Comparison of ENCODE assay signal across 20 cellular contexts in genomic region chr1:85957760-85958159, GRCh38.
"Had no signal": no experiment of that assay in that cellular context is flagged by ENCODE, and none has a peak within 500 bp of the region (broad histone marks: within the 10 kb centered on the region; RNA-seq: fewer than 3 reads in every experiment).

No MANE protein-coding gene starts in this region.

- H3K27me3 Mint-ChIP-seq: activated CD4-positive, alpha-beta memory T cell treated with anti-CD3 and anti-CD28 coated beads, Interleukin-2, amount 10 ng/mL, durations not matched to agents 7 days and 5 days; activated CD4-positive, alpha-beta T cell treated with anti-CD3 and anti-CD28 coated beads, Interleukin-2, amount 10 ng/mL, durations not matched to agents 24 days and 14 days; activated naive CD4-positive, alpha-beta T cell treated with anti-CD3 and anti-CD28 coated beads, Interleukin-2, amount 50 U/mL, for 24 hours; activated naive CD8-positive, alpha-beta T cell treated with anti-CD3 and anti-CD28 coated beads, Interleukin-2, amount 50 U/mL, for 24 hours; progenitor cell of endocrine pancreas; stimulated activated naive CD8-positive, alpha-beta T cell treated with anti-CD3 and anti-CD28 coated beads, Interleukin-15, Interleukin-2, amounts not matched to agents 100 ng/mL and 50 ng/mL, for 24 hours had no signal

- H3K4me3 Mint-ChIP-seq: activated CD4-positive, alpha-beta memory T cell treated with anti-CD3 and anti-CD28 coated beads, Interleukin-2, amount 10 ng/mL, durations not matched to agents 7 days and 5 days; activated CD4-positive, alpha-beta T cell treated with anti-CD3 and anti-CD28 coated beads, Interleukin-2, amount 10 ng/mL, durations not matched to agents 24 days and 14 days; activated naive CD4-positive, alpha-beta T cell treated with anti-CD3 and anti-CD28 coated beads, Interleukin-2, amount 50 U/mL, for 24 hours; activated naive CD8-positive, alpha-beta T cell treated with anti-CD3 and anti-CD28 coated beads, Interleukin-2, amount 50 U/mL, for 24 hours; activated T-cell treated with anti-CD3 and anti-CD28 coated beads, Interleukin-2, amount 50 U/mL, for 4 hours; nephron progenitor cell; stimulated activated naive CD8-positive, alpha-beta T cell treated with anti-CD3 and anti-CD28 coated beads, Interleukin-15, Interleukin-2, amounts not matched to agents 100 ng/mL and 50 ng/mL, for 24 hours had no signal

- H3K9me3 Mint-ChIP-seq: activated CD4-positive, alpha-beta memory T cell treated with anti-CD3 and anti-CD28 coated beads, Interleukin-2, amount 10 ng/mL, durations not matched to agents 7 days and 5 days; activated CD4-positive, alpha-beta T cell treated with anti-CD3 and anti-CD28 coated beads, Interleukin-2, amount 10 ng/mL, durations not matched to agents 24 days and 14 days; activated naive CD4-positive, alpha-beta T cell treated with anti-CD3 and anti-CD28 coated beads, Interleukin-2, amount 50 U/mL, for 24 hours; activated naive CD8-positive, alpha-beta T cell treated with anti-CD3 and anti-CD28 coated beads, Interleukin-2, amount 50 U/mL, for 24 hours; activated T-helper 2 cell treated with anti-CD3 and anti-CD28 coated beads, Interferon-gamma antibody, Interleukin-2, Interleukin-4, amounts not matched to agents 10 μg/mL and 5 μg/mL and 100 μg/mL, durations not matched to agents 14 hours and 24 hours and 36 hours; nephron progenitor cell had no signal

- DNase-seq: activated CD4-positive, alpha-beta memory T cell treated with anti-CD3 and anti-CD28 coated beads, Interleukin-2, amount 10 ng/mL, durations not matched to agents 7 days and 5 days; activated CD4-positive, alpha-beta T cell treated with anti-CD3 and anti-CD28 coated beads, Interleukin-2, amount 10 ng/mL, durations not matched to agents 24 days and 14 days; activated CD4-positive, CD25-positive, alpha-beta regulatory T cell treated with anti-CD3 and anti-CD28 coated beads, Interleukin-2, amount 50 U/mL, for 72 hours; activated naive CD8-positive, alpha-beta T cell treated with anti-CD3 and anti-CD28 coated beads, Interleukin-2, amount 50 U/mL, for 24 hours; activated T-cell treated with anti-CD3 and anti-CD28 coated beads, Interleukin-2, amount 50 U/mL, for 4 hours; amygdala; central memory CD4-positive, alpha-beta T cell; left colon; mammary epithelial cell; nephron progenitor cell; ovary; stimulated activated CD4-positive, alpha-beta T cell treated with anti-CD3 and anti-CD28 coated beads, Interleukin-12 subunit alpha, Interleukin-12 subunit beta, amount 100 ng/mL, for 4 hours; stimulated activated CD4-positive, alpha-beta T cell treated with anti-CD3 and anti-CD28 coated beads, Interleukin-4, amount 100 ng/mL, for 1 hour; trophoblast cell had no signal

- H3K36me3 Mint-ChIP-seq: activated naive CD4-positive, alpha-beta T cell treated with anti-CD3 and anti-CD28 coated beads, Interleukin-2, amount 50 U/mL, for 24 hours had no signal

- ATAC-seq: activated naive CD8-positive, alpha-beta T cell treated with anti-CD3 and anti-CD28 coated beads, Interleukin-2, amount 50 U/mL, for 24 hours; activated T-cell treated with anti-CD3 and anti-CD28 coated beads, Interleukin-2, amount 50 U/mL, for 4 hours; gastroesophageal sphincter; left colon; sciatic nerve had no signal

- H3K27ac Mint-ChIP-seq: activated CD4-positive, alpha-beta memory T cell treated with anti-CD3 and anti-CD28 coated beads, Interleukin-2, amount 10 ng/mL, durations not matched to agents 7 days and 5 days; activated CD4-positive, alpha-beta T cell treated with anti-CD3 and anti-CD28 coated beads, Interleukin-2, amount 10 ng/mL, durations not matched to agents 24 days and 14 days; activated naive CD4-positive, alpha-beta T cell treated with anti-CD3 and anti-CD28 coated beads, Interleukin-2, amount 50 U/mL, for 24 hours; activated naive CD8-positive, alpha-beta T cell treated with anti-CD3 and anti-CD28 coated beads, Interleukin-2, amount 50 U/mL, for 24 hours; activated T-helper 2 cell treated with anti-CD3 and anti-CD28 coated beads, Interferon-gamma antibody, Interleukin-2, Interleukin-4, amounts not matched to agents 10 μg/mL and 5 μg/mL and 100 μg/mL, durations not matched to agents 14 hours and 24 hours and 36 hours; nephron progenitor cell; progenitor cell of endocrine pancreas; stimulated activated naive CD8-positive, alpha-beta T cell treated with anti-CD3 and anti-CD28 coated beads, Interleukin-15, Interleukin-2, amounts not matched to agents 100 ng/mL and 50 ng/mL, for 24 hours had no signal

- H3K4me1 Mint-ChIP-seq: activated CD4-positive, alpha-beta memory T cell treated with anti-CD3 and anti-CD28 coated beads, Interleukin-2, amount 10 ng/mL, durations not matched to agents 7 days and 5 days; activated CD4-positive, alpha-beta T cell treated with anti-CD3 and anti-CD28 coated beads, Interleukin-2, amount 10 ng/mL, durations not matched to agents 24 days and 14 days; activated naive CD4-positive, alpha-beta T cell treated with anti-CD3 and anti-CD28 coated beads, Interleukin-2, amount 50 U/mL, for 24 hours; activated naive CD8-positive, alpha-beta T cell treated with anti-CD3 and anti-CD28 coated beads, Interleukin-2, amount 50 U/mL, for 24 hours; nephron progenitor cell had no signal
